15 cellular contexts compared by ENCODE assay signal in the genomic region with DNA sequence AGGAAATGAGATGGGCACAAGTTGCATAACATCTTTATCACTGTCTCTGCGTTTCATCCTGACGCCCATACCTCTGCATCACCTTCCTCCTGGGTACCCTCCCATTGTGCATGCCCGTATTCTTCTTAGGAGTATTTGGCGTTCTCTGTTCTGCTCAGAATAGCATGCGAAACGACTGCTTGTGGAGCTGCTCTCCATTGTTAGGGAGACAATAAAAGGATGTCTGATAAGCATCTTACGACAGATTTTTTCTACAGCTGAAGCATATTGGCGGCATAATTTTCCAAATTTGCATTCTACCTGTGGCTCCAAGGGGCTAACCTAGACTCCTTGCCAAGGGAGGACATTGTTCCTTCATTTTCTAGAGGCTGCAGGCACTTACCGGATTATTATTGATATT.
A peak's percentile ranks its signal among the peaks of the same experiment; 100 is the strongest.
DNase-seq lines count a peak whose midpoint lies in the region; ATAC-seq and TF ChIP-seq lines count a peak whose summit lies in the region.
"Had no signal": no experiment of that assay in that cellular context is flagged by ENCODE, and none has a peak within 500 bp of the region (broad histone marks: within the 10 kb centered on the region; RNA-seq: fewer than 3 reads in every experiment).

No MANE protein-coding gene starts in this region.

- no peak overlapping the region for H4K8ac ChIP-seq in IMR-90 (ENCODE audit: low read depth in 2 of 2, low read length in 2 of 2)

- no peaks in the 10 kb centered on the region for H3K36me3 ChIP-seq in heart left ventricle
- H3K36me3 ChIP-seq in IMR-90 (ENCODE audit: control insufficient read depth, insufficient read depth, low read length), result no peaks in the 10 kb centered on the region
- H3K36me3 ChIP-seq in Panc1 (ENCODE audit: control insufficient read depth, insufficient read depth, low read length), result no peaks in the 10 kb centered on the region
- no peaks in the 10 kb centered on the region for H3K36me3 ChIP-seq in gastrocnemius medialis
- H3K36me3 ChIP-seq: BLaER1 treated with 17β-estradiol and CSF1 and Interleukin-3, amounts not matched to agents 10 nM and 100 nM had no signal

- H3K4me3 ChIP-seq in heart left ventricle, result no peak overlapping the region
- no peak overlapping the region for H3K4me3 ChIP-seq in IMR-90 (ENCODE audit: insufficient read depth, low read depth, low read length)
- H3K4me3 ChIP-seq in Panc1 (ENCODE audit: low read depth in 2 of 2, low read length in 2 of 2), result no peak overlapping the region
- no peak overlapping the region for H3K4me3 ChIP-seq in gastrocnemius medialis
- H3K4me3 ChIP-seq: BLaER1 treated with 17β-estradiol and CSF1 and Interleukin-3, amounts not matched to agents 10 nM and 100 nM had no signal

- H3K4ac ChIP-seq in IMR-90 (ENCODE audit: low read depth, low read length), result no peak overlapping the region

- H4K20me1 ChIP-seq in IMR-90 (ENCODE audit: insufficient read depth, low read length), result no peaks in the 10 kb centered on the region
- H4K20me1 ChIP-seq: BLaER1 treated with 17β-estradiol and CSF1 and Interleukin-3, amounts not matched to agents 10 nM and 100 nM had no signal

- no peak for TF ChIP-seq RAD21 in IMR-90 (IDR thresholded peaks at IDR 0.05; ENCODE audit: low read length)

- H3K4me1 ChIP-seq in heart left ventricle (peaks cover 0 to 14% (median 0%) of the 10 kb centered on the region in 12 donors), IMR-90 (ENCODE audit: control insufficient read depth, insufficient read depth, low read length) (peaks cover 6% of the 10 kb centered on the region), Panc1 (ENCODE audit: control insufficient read depth, insufficient read depth, low read length) (no peaks in the 10 kb centered on the region; the same call in 1 of the 2 replicates), gastrocnemius medialis (no peaks in the 10 kb centered on the region)
- H3K4me1 ChIP-seq: BLaER1 treated with 17β-estradiol and CSF1 and Interleukin-3, amounts not matched to agents 10 nM and 100 nM had no signal

- H3K9me3 ChIP-seq in heart left ventricle (no peaks in the 10 kb centered on the region), IMR-90 (ENCODE audit: control insufficient read depth, insufficient read depth, low read length) (no peaks in the 10 kb centered on the region), Panc1 (ENCODE audit: control insufficient read depth, insufficient read depth, low read depth, low read length) (no peaks in the 10 kb centered on the region), gastrocnemius medialis (no peaks in the 10 kb centered on the region)
- H3K9me3 ChIP-seq: BLaER1 treated with 17β-estradiol and CSF1 and Interleukin-3, amounts not matched to agents 10 nM and 100 nM had no signal

- intact Hi-C loops in heart left ventricle (cut with DNase I), result loop anchor here in 3 of 10 donors (10.0 kb wide), 3 partner anchors 114 to 186 kb away; a partner anchor contains a TSS
- intact Hi-C loops in Right ventricle myocardium superior (cut with DNase I), result no loop called here
- intact Hi-C loops in IMR-90 (cut with micrococcal nuclease), result no loop called here
- intact Hi-C loops in Panc1 (cut with micrococcal nuclease; ENCODE audit: unreplicated experiment), result no loop called here
- intact Hi-C loops in gastrocnemius medialis (cut with DNase I; ENCODE audit: low total_unique reads), result no loop called here

- H2AK5ac ChIP-seq in IMR-90 (ENCODE audit: low read depth, low read length), result no peak overlapping the region

- no peak overlapping the region for H3K23ac ChIP-seq in IMR-90 (ENCODE audit: low read depth, low read length)

- no peak overlapping the region for H3K9ac ChIP-seq in IMR-90 (ENCODE audit: low read depth, low read length)
- H3K9ac ChIP-seq: BLaER1 treated with 17β-estradiol and CSF1 and Interleukin-3, amounts not matched to agents 10 nM and 100 nM had no signal

- H2AK9ac ChIP-seq in IMR-90 (replicated peaks; ENCODE audit: low read depth, low read length, poor library complexity), result no peak overlapping the region

- 0 out of 2 replicates have a peak overlapping the region, but pooled peaks have one; percentile 20 for H2BK120ac ChIP-seq in IMR-90 (ENCODE audit: low read depth, low read length)

- TF ChIP-seq CTCF in heart left ventricle (IDR thresholded peaks at IDR 0.05) (no peak), IMR-90 (conservative IDR thresholded peaks at IDR 0.05; ENCODE audit: low read depth, low read length) (no peak), Panc1 (IDR thresholded peaks at IDR 0.05) (no peak), gastrocnemius medialis (IDR thresholded peaks at IDR 0.05 in 4 of 5, conservative IDR thresholded peaks at IDR 0.05 in 1 of 5) (no peak)

- no TSS peak for BruUV-seq in IMR-90 (replicated peaks; lab: Mats Ljungman, UMichigan)
- no TSS peak for BruUV-seq in Panc1 (replicated peaks; lab: Mats Ljungman, UMichigan)

- no peak overlapping the region for H3K4me2 ChIP-seq in IMR-90 (ENCODE audit: low read depth, low read length)
- H3K4me2 ChIP-seq: BLaER1 treated with 17β-estradiol and CSF1 and Interleukin-3, amounts not matched to agents 10 nM and 100 nM had no signal

- no peaks in the 10 kb centered on the region for H3K79me1 ChIP-seq in IMR-90 (ENCODE audit: low read depth in 1 of 2, low read length in 2 of 2)

- dilution Hi-C loops in IMR-90 (cut with HindIII; ENCODE audit: low sequenced_read_pairs, unreplicated experiment), result no loop called here

- peak overlapping the region; percentile 48; the same call in 1 of the 2 replicates for H3K18ac ChIP-seq in IMR-90 (ENCODE audit: low read depth, low read length)

- 0 out of 2 replicates have a peak overlapping the region, but pooled peaks have one; percentile 27 for H4K5ac ChIP-seq in IMR-90 (ENCODE audit: low read depth, low read length)

- POLR2A ChIA-PET in IMR-90 (lab: Charles Lee; ENCODE audit: unreplicated experiment), result no interaction called here
- POLR2A ChIA-PET in Panc1 (lab: Charles Lee), result no interaction called here

- ATAC-seq in heart left ventricle (peak; percentile 51 to 76 (median 64)), Right ventricle myocardium superior (ENCODE audit: poor library complexity) (no peak), IMR-90 (ENCODE audit: low read depth) (no peak), Panc1 (no peak), gastrocnemius medialis (peak in 1 of 2 donors; percentile 70), HG02588 (IDR thresholded peaks at IDR 0.05; ENCODE audit: unreplicated experiment) (no peak)

- peak in 1 of 5 donors; percentile 15 for DNase-seq in heart left ventricle
- no peak for DNase-seq in Right ventricle myocardium superior
- no peak for DNase-seq in IMR-90
- DNase-seq in Panc1 (ENCODE audit: low read depth, low spot score), result no peak
- DNase-seq in gastrocnemius medialis, result no peak
- no peak for DNase-seq in kidney tubule cell (ENCODE audit: low spot score)
- DNase-seq: 8988T; ACHN; CD4-positive, CD25-positive, alpha-beta regulatory T cell; DMS 273 treated with DMSO at 0.1 percent for 48 hours; HCEC 1CT; HFFc6 had no signal

- H2BK20ac ChIP-seq in IMR-90 (ENCODE audit: low read depth, low read length), result no peak overlapping the region

- WGBS in heart left ventricle, 4 donors, result 58 to 68% (median 64%) methylated on average over 9 of the region's 9 CpGs
- WGBS in IMR-90 (ENCODE audit: extremely low coverage in 2 of 2, insufficient read length in 1 of 2), 2 experiments, result 92% methylated on average over 5 of the region's 9 CpGs; no CpG with 5 or more reads in 1 of the 2 experiments

- H2AFZ ChIP-seq in IMR-90 (replicated peaks; ENCODE audit: low read length, poor library complexity), result no peak overlapping the region

- peak overlapping the region; percentile 45 for H4K91ac ChIP-seq in IMR-90 (ENCODE audit: insufficient read depth, low read depth, low read length)

- H2BK5ac ChIP-seq in IMR-90 (ENCODE audit: low read depth, low read length, poor library complexity, severe bottlenecking), result no peak overlapping the region

- H3K27me3 ChIP-seq in heart left ventricle (no peaks in the 10 kb centered on the region), IMR-90 (ENCODE audit: control insufficient read depth, insufficient read depth, low read length) (no peaks in the 10 kb centered on the region), Panc1 (ENCODE audit: control insufficient read depth, insufficient read depth, low read length) (no peaks in the 10 kb centered on the region), gastrocnemius medialis (no peaks in the 10 kb centered on the region)
- H3K27me3 ChIP-seq: BLaER1 treated with 17β-estradiol and CSF1 and Interleukin-3, amounts not matched to agents 10 nM and 100 nM had no signal

- H3K27ac ChIP-seq in heart left ventricle (peak overlapping the region in 7 of 12 donors; percentile 6 to 50 (median 35)), IMR-90 (ENCODE audit: insufficient read depth, low read length) (no peak overlapping the region), Panc1 (ENCODE audit: low read length) (peak overlapping the region; percentile 31; the same call in 1 of the 2 replicates), gastrocnemius medialis (peak overlapping the region in 3 of 4 donors; percentile 3 to 40 (median 22))
- H3K27ac ChIP-seq: BLaER1 treated with 17β-estradiol and CSF1 and Interleukin-3, amounts not matched to agents 10 nM and 100 nM; HL-60 had no signal

- no peaks in the 10 kb centered on the region; the same call in 1 of the 2 replicates for H3K9me1 ChIP-seq in IMR-90 (ENCODE audit: insufficient read depth, low read length)

- TF ChIP-seq POLR2A in heart left ventricle (IDR thresholded peaks at IDR 0.05), result no peak
- no peak for TF ChIP-seq POLR2A in IMR-90 (IDR thresholded peaks at IDR 0.05; ENCODE audit: low read depth, low read length)
- TF ChIP-seq POLR2A in gastrocnemius medialis (IDR thresholded peaks at IDR 0.05), result no peak

- H3K56ac ChIP-seq in IMR-90 (ENCODE audit: extremely low read depth, insufficient read depth, low read length), result no peak overlapping the region

- H3K14ac ChIP-seq in IMR-90 (replicated peaks; ENCODE audit: low read depth, low read length), result no peak overlapping the region

- H2BK15ac ChIP-seq in IMR-90 (ENCODE audit: low read depth, low read length), result no peak overlapping the region

- in situ Hi-C loops in IMR-90 (cut with MboI; ENCODE audit: low sequenced_read_pairs), result no loop called here
- in situ Hi-C loops in Panc1 (cut with HindIII; ENCODE audit: low pct_unique_long_range_greater_than_20kb, low sequenced_read_pairs), result no loop called here
- in situ Hi-C loops in gastrocnemius medialis (cut with MboI; ENCODE audit: low sequenced_read_pairs in 4 of 4), result no loop called here

- CTCF ChIA-PET in IMR-90 (lab: Yijun Ruan, JAX), result no interaction called here
- CTCF ChIA-PET in Panc1 (lab: Charles Lee), result no interaction called here

TF ChIP-seq in IMR-90, 13 proteins besides CTCF, POLR2A, EP300 and RAD21 (continues in another document):
- no peak for TF ChIP-seq CHD1 (IDR thresholded peaks at IDR 0.05; ENCODE audit: low read depth, low read length)
- TF ChIP-seq FOS (IDR thresholded peaks at IDR 0.05; ENCODE audit: low read depth, low read length), result no peak
- TF ChIP-seq BHLHE40 (IDR thresholded peaks at IDR 0.05; ENCODE audit: low read depth, low read length), result no peak
- no peak for TF ChIP-seq MXI1 (IDR thresholded peaks at IDR 0.05; ENCODE audit: borderline replicate concordance, low read depth, low read length)
- no peak for TF ChIP-seq CEBPB (IDR thresholded peaks at IDR 0.05; ENCODE audit: low read depth, low read length)
- TF ChIP-seq RCOR1 (IDR thresholded peaks at IDR 0.05; ENCODE audit: insufficient replicate concordance, low read length), result no peak

Comparison
In these comparisons a context has a peak if more than half of its experiments do, and no peak if none do; other contexts are left out.
1. ATAC-seq: peak in heart left ventricle (4 of 4); none in Right ventricle myocardium superior (single experiment), IMR-90 (single experiment), Panc1 (single experiment) and HG02588 (single experiment).